11 cellular contexts compared by ENCODE assay signal in the genomic region with DNA sequence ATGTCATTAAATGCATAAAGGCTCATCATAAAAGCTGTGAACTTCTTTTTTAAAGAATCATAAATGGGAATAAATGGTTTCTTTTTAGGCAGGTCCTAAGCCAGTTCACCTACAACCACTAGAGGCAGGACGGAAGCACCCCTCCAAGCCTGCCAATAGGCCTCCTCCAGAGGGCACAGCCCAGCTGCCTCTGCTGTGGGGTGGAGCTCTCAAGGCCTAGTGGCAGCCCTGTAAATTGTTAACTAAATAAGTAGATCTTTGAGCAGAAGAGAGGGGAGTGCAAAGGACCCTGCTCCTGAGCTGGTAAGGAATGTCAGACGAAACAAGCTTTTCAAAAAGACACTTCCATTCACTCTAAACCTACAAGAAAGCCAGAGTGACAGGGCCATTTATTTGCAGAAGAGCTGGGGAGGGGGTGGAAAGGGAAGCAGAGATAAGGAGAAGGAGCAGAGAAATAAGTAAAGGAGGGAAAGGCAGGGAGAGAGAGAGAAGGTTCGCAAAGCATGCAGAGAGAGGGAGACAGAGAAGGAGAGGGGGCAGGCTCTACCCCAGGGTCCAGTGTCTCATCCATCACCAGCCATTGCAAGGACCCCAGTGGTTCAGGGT. TPM values are rescaled to one million over a fixed set of nuclear protein-coding genes. Genes with fewer than 3 reads are reported as not detected.
DNase-seq lines count a peak whose midpoint lies in the region; ATAC-seq and TF ChIP-seq lines count a peak whose summit lies in the region.
"Had no signal": no experiment of that assay in that cellular context is flagged by ENCODE, and none has a peak within 500 bp of the region (broad histone marks: within the 10 kb centered on the region; RNA-seq: fewer than 3 reads in every experiment).

No MANE protein-coding gene starts in this region.

- no peaks in the 10 kb centered on the region for H4K20me1 ChIP-seq in Karpas-422 (ENCODE audit: insufficient read depth, low read depth, low read length)
- no peaks in the 10 kb centered on the region for H4K20me1 ChIP-seq in neural progenitor cell (ENCODE audit: low read depth)

- H3K27ac ChIP-seq in Karpas-422 (ENCODE audit: low read length) (no peak overlapping the region), body of pancreas (no peak overlapping the region), neural progenitor cell (peak overlapping the region; percentile 40)
- H3K27ac ChIP-seq in CD4-positive, alpha-beta T cell (ENCODE audit: low read depth, low read length), result no peak overlapping the region

- no peak overlapping the region for H3K4me3 Mint-ChIP-seq in neural progenitor cell
- H3K4me3 Mint-ChIP-seq in CD4-positive, alpha-beta T cell, result no peak overlapping the region

- no peak overlapping the region for H2AFZ ChIP-seq in Karpas-422 (ENCODE audit: low read length)
- peak overlapping the region; percentile 39 for H2AFZ ChIP-seq in neural progenitor cell (replicated peaks)

- H3K9me3 ChIP-seq in Karpas-422 (ENCODE audit: low read length), result no peaks in the 10 kb centered on the region
- no peaks in the 10 kb centered on the region for H3K9me3 ChIP-seq in body of pancreas
- H3K9me3 ChIP-seq in neural progenitor cell (ENCODE audit: low read depth), result no peaks in the 10 kb centered on the region
- H3K9me3 ChIP-seq in CD4-positive, alpha-beta T cell (ENCODE audit: control insufficient read depth, low read length), result no peaks in the 10 kb centered on the region

- no peak for TF ChIP-seq POLR2A in body of pancreas (IDR thresholded peaks at IDR 0.05)

- H3K9ac ChIP-seq in Karpas-422 (ENCODE audit: low read length) (no peak overlapping the region), neural progenitor cell (no peak overlapping the region)

- DNase-seq in Karpas-422, result peak; percentile 75
- DNase-seq in body of pancreas, result peak in 2 of 4 donors; percentile 12 to 38
- DNase-seq in neural progenitor cell (ENCODE audit: low spot score), result peak; percentile 85
- DNase-seq in NCI-H1436 treated with DMSO at 0.1 percent for 48 hours (lab: John Stamatoyannopoulos, UW), result no peak
- no peak for DNase-seq in left ventricle myocardium superior
- no peak for DNase-seq in NCI-H2196 (lab: John Stamatoyannopoulos, UW; ENCODE audit: unreplicated experiment)
- DNase-seq in CD4-positive, alpha-beta T cell, result no peak
- DNase-seq: activated CD4-positive, alpha-beta T cell treated with anti-CD3 and anti-CD28 coated beads, Interleukin-2, amount 50 U/mL, for 48 hours; amygdala; KBM-7 had no signal

- H3K27ac Mint-ChIP-seq in neural progenitor cell, result no peak overlapping the region
- H3K27ac Mint-ChIP-seq in CD4-positive, alpha-beta T cell, result no peak overlapping the region

- no peaks in the 10 kb centered on the region for H3K4me1 ChIP-seq in Karpas-422 (ENCODE audit: low read length)
- peaks cover 6% of the 10 kb centered on the region for H3K4me1 ChIP-seq in body of pancreas
- peaks cover 46% of the 10 kb centered on the region for H3K4me1 ChIP-seq in neural progenitor cell

- intact Hi-C loops in body of pancreas (cut with DNase I), result no loop called here
- intact Hi-C loops in left ventricle myocardium superior (cut with micrococcal nuclease), result no loop called here
- intact Hi-C loops in CD4-positive, alpha-beta T cell (cut with DNase I, micrococcal nuclease), result no loop called here

- no peaks in the 10 kb centered on the region for H3K36me3 Mint-ChIP-seq in neural progenitor cell
- no peaks in the 10 kb centered on the region for H3K36me3 Mint-ChIP-seq in CD4-positive, alpha-beta T cell (ENCODE audit: low read depth)

- H3K27me3 ChIP-seq in Karpas-422 (ENCODE audit: low read length) (0 out of 2 replicates have a peak, but pooled peaks cover 4% of the 10 kb centered on the region), body of pancreas (peaks cover 0 to 3% of the 10 kb centered on the region in 2 donors), neural progenitor cell (no peaks in the 10 kb centered on the region)
- H3K27me3 ChIP-seq in CD4-positive, alpha-beta T cell (ENCODE audit: control insufficient read depth, insufficient read depth, low read length), result no peaks in the 10 kb centered on the region

- POLR2A ChIA-PET in CD4-positive, alpha-beta T cell (lab: Charles Lee), result no interaction called here

- CTCF ChIA-PET in CD4-positive, alpha-beta T cell (lab: Charles Lee), result no interaction called here

- no peak overlapping the region for H3K4me2 ChIP-seq in Karpas-422 (ENCODE audit: low read depth, low read length, poor library complexity, severe bottlenecking)
- peak overlapping the region; percentile 68 for H3K4me2 ChIP-seq in neural progenitor cell

- no peaks in the 10 kb centered on the region for H3K9me2 ChIP-seq in Karpas-422 (replicated peaks; ENCODE audit: insufficient read depth, low read length)

- H3K4me3 ChIP-seq in GM12875 (ENCODE audit: low read depth, low read length) (no peak overlapping the region), Karpas-422 (ENCODE audit: low read length) (no peak overlapping the region), body of pancreas (no peak overlapping the region), neural progenitor cell (no peak overlapping the region)

- H3K9me3 Mint-ChIP-seq in neural progenitor cell, result no peaks in the 10 kb centered on the region
- H3K9me3 Mint-ChIP-seq in CD4-positive, alpha-beta T cell, result no peaks in the 10 kb centered on the region

- 31 to 45% methylated on average over 3 of the region's 3 CpGs for WGBS in body of pancreas, 2 donors

- H3K79me2 ChIP-seq in Karpas-422 (ENCODE audit: low read length), result no peaks in the 10 kb centered on the region
- H3K79me2 ChIP-seq in neural progenitor cell (ENCODE audit: low read depth), result no peaks in the 10 kb centered on the region

- no peaks in the 10 kb centered on the region for H3K36me3 ChIP-seq in Karpas-422 (ENCODE audit: insufficient read depth, low read length)
- H3K36me3 ChIP-seq in body of pancreas (replicated peaks in 1 of 2; ENCODE audit: insufficient read depth in 1 of 2, low read depth in 2 of 2), result no peaks in the 10 kb centered on the region
- no peaks in the 10 kb centered on the region for H3K36me3 ChIP-seq in neural progenitor cell

- H3K27me3 Mint-ChIP-seq in neural progenitor cell (ENCODE audit: insufficient read depth, low read depth), result peaks cover 8% of the 10 kb centered on the region
- no peaks in the 10 kb centered on the region for H3K27me3 Mint-ChIP-seq in CD4-positive, alpha-beta T cell

- peaks cover 12% of the 10 kb centered on the region for H3K4me1 Mint-ChIP-seq in neural progenitor cell
- no peaks in the 10 kb centered on the region for H3K4me1 Mint-ChIP-seq in CD4-positive, alpha-beta T cell (ENCODE audit: low read depth)

- ATAC-seq in body of pancreas, result no peak
- ATAC-seq in left ventricle myocardium superior, result no peak
- ATAC-seq in CD4-positive, alpha-beta T cell (ENCODE audit: poor library complexity), result no peak

- peak; percentile 36 for TF ChIP-seq CTCF in GM12875 (IDR thresholded peaks at IDR 0.05; ENCODE audit: borderline replicate concordance, insufficient read depth, low read depth, low read length)
- peak in 4 of 7 experiments; percentile 6 to 36 (median 24) for TF ChIP-seq CTCF in body of pancreas (IDR thresholded peaks at IDR 0.05)
- TF ChIP-seq CTCF in neural progenitor cell (IDR thresholded peaks at IDR 0.05), result peak; percentile 63
- no peak for TF ChIP-seq CTCF in CD4-positive, alpha-beta T cell (IDR thresholded peaks at IDR 0.05)

- peaks cover 24% of the 10 kb centered on the region for H3F3A ChIP-seq in neural progenitor cell (ENCODE audit: low read depth)

RNA-seq across cellular contexts. Expression of a gene that starts 18.0 kb away (rescaled TPM):
- total RNA-seq in Karpas-422 (2014; rRNA removed; shearing (Covaris generic); ENCODE audit: low replicate concordance), result not detected in 2 replicates
- total RNA-seq in body of pancreas (10 to 100 TPM; 21.1 to 22.1 TPM), neural progenitor cell (ENCODE audit: low replicate concordance) (0.64 and 1.3 TPM in 2 replicates), left ventricle myocardium superior (12.9 TPM)
- total RNA-seq in CD4-positive, alpha-beta T cell, result 1 to 10 TPM; 3.3 to 3.7 TPM

Comparison
In these comparisons a context has a peak if more than half of its experiments do, and no peak if none do; other contexts are left out.
1. DNase-seq: peak in Karpas-422 (single experiment) and neural progenitor cell (single experiment); none in NCI-H1436 treated with DMSO at 0.1 percent for 48 hours (single experiment), left ventricle myocardium superior (single experiment), NCI-H2196 (single experiment) and CD4-positive, alpha-beta T cell (0 of 10).